Comparison of ENCODE assay signal across 8 cellular contexts in genomic region chr9:73149371-73150067, GRCh38. TPM values are rescaled to one million over a fixed set of nuclear protein-coding genes. Genes with fewer than 3 reads are reported as not detected.
DNase-seq lines count a peak whose midpoint lies in the region; ATAC-seq, FAIRE-seq and TF ChIP-seq lines count a peak whose summit lies in the region.

No MANE protein-coding gene starts in this region.

- H3K9ac ChIP-seq in HUES48 (ENCODE audit: low read depth, low read length) (no peak overlapping the region), skeletal muscle tissue (ENCODE audit: low read depth in 1 of 3, low read length in 3 of 3) (no peak overlapping the region)

- H3K27me3 ChIP-seq in HUES48 (ENCODE audit: control insufficient read depth, insufficient read depth, low read length) (no peaks in the 10 kb centered on the region), foreskin keratinocyte (no peaks in the 10 kb centered on the region), skeletal muscle tissue (ENCODE audit: control insufficient read depth in 3 of 3, insufficient read depth in 3 of 3, low read length in 3 of 3) (no peaks in the 10 kb centered on the region), WERI-Rb-1 (ENCODE audit: insufficient read depth, low read depth, severe bottlenecking) (no peaks in the 10 kb centered on the region)

- H3K36me3 ChIP-seq in HUES48 (ENCODE audit: control insufficient read depth, insufficient read depth, low read length) (no peaks in the 10 kb centered on the region), skeletal muscle tissue (ENCODE audit: control insufficient read depth in 3 of 3, insufficient read depth in 3 of 3, low read length in 3 of 3) (no peaks in the 10 kb centered on the region), WERI-Rb-1 (no peaks in the 10 kb centered on the region)

- peaks cover 2% of the 10 kb centered on the region for H3K9me3 Mint-ChIP-seq in activated B cell treated with CpG ODN at 0.5 μM for 24 hours

- CTCF ChIA-PET in activated B cell treated with CpG ODN at 0.5 μM for 24 hours (lab: Charles Lee) = no interaction called here

- H3K4me1 Mint-ChIP-seq in activated B cell treated with CpG ODN at 0.5 μM for 24 hours = peaks cover 20% of the 10 kb centered on the region

- H3K27ac Mint-ChIP-seq in activated B cell treated with CpG ODN at 0.5 μM for 24 hours = peak overlapping the region; percentile 32

- no peak overlapping the region for H3K4me3 ChIP-seq in HUES48 (ENCODE audit: low read depth, low read length)
- peak overlapping the region in 1 of 3 donors; percentile 26 for H3K4me3 ChIP-seq in skeletal muscle tissue (ENCODE audit: low read length in 3 of 3)
- H3K4me3 ChIP-seq in WERI-Rb-1 (ENCODE audit: low read depth, low read length) = no peak overlapping the region

- TF ChIP-seq CTCF in activated B cell treated with CpG ODN at 0.5 μM for 24 hours (IDR thresholded peaks at IDR 0.05) (no peak), foreskin keratinocyte (conservative IDR thresholded peaks at IDR 0.05) (no peak), WERI-Rb-1 (IDR thresholded peaks at IDR 0.05; ENCODE audit: low read depth, low read length) (no peak)

- intact Hi-C loops in activated B cell treated with CpG ODN at 0.5 μM for 24 hours (cut with micrococcal nuclease) = loop anchor here (1.0 to 5.0 kb wide), 2 partner anchors 17 to 782 kb away; partner anchors contain the start of gene ZFAND5

- H3K9me3 ChIP-seq in HUES48 (ENCODE audit: control insufficient read depth, insufficient read depth, low read length) (no peaks in the 10 kb centered on the region), skeletal muscle tissue (ENCODE audit: control insufficient read depth in 3 of 3, low read length in 3 of 3) (no peaks in the 10 kb centered on the region), WERI-Rb-1 (ENCODE audit: severe bottlenecking) (no peaks in the 10 kb centered on the region)

- H3K4me1 ChIP-seq in HUES48 (ENCODE audit: control insufficient read depth, insufficient read depth, low read length) (peaks cover 42% of the 10 kb centered on the region), foreskin keratinocyte (peaks cover 35% of the 10 kb centered on the region), skeletal muscle tissue (ENCODE audit: control insufficient read depth in 3 of 3, insufficient read depth in 3 of 3, low read length in 3 of 3) (peaks cover 0 to 20% (median 4%) of the 10 kb centered on the region in 3 donors)

- H3K4me3 Mint-ChIP-seq in activated B cell treated with CpG ODN at 0.5 μM for 24 hours = peak overlapping the region; percentile 13

- FAIRE-seq in GM12891 (lab: Jason Lieb, UNC) = peak; percentile 71

- ATAC-seq in GM21529 (IDR thresholded peaks at IDR 0.05; ENCODE audit: unreplicated experiment) (peak; percentile 75), activated B cell treated with CpG ODN at 0.5 μM for 24 hours (ENCODE audit: low read depth) (peak; percentile 76), foreskin keratinocyte (peak; percentile 53)

- peaks cover 3% of the 10 kb centered on the region for H3K27me3 Mint-ChIP-seq in activated B cell treated with CpG ODN at 0.5 μM for 24 hours

- H3K36me3 Mint-ChIP-seq in activated B cell treated with CpG ODN at 0.5 μM for 24 hours (ENCODE audit: low read depth) = no peaks in the 10 kb centered on the region

- POLR2A ChIA-PET in activated B cell treated with CpG ODN at 0.5 μM for 24 hours (lab: Charles Lee) = no interaction called here

- H3K27ac ChIP-seq in HUES48 (ENCODE audit: low read depth, low read length) (peak overlapping the region; percentile 82), foreskin keratinocyte (peak overlapping the region; percentile 80), skeletal muscle tissue (ENCODE audit: low read depth, low read length) (peak overlapping the region; percentile 36), WERI-Rb-1 (no peak overlapping the region)

- TF ChIP-seq POLR2A in GM12891 (IDR thresholded peaks at IDR 0.05; ENCODE audit: low read depth, low read length) = no peak

- DNase-seq in GM12891 (ENCODE audit: insufficient read length, low spot score) = peak; percentile 2
- no peak for DNase-seq in activated B cell treated with CpG ODN at 0.5 μM for 24 hours
- peak in 1 of 2 donors; percentile 81 for DNase-seq in foreskin keratinocyte
- no peak for DNase-seq in NCI-H748 (lab: John Stamatoyannopoulos, UW; ENCODE audit: unreplicated experiment)
- DNase-seq in WERI-Rb-1 = no peak

TF ChIP-seq in GM12891, 5 proteins besides CTCF, POLR2A, EP300 and RAD21:
- TF ChIP-seq SPI1 (IDR thresholded peaks at IDR 0.05; ENCODE audit: low read depth, low read length) = no peak
- TF ChIP-seq POLR2AphosphoS5 (IDR thresholded peaks at IDR 0.05; ENCODE audit: low read depth, low read length) = no peak
- no peak for TF ChIP-seq PAX5 (IDR thresholded peaks at IDR 0.05; ENCODE audit: insufficient read depth, low read length, severe bottlenecking)
- TF ChIP-seq POU2F2 (IDR thresholded peaks at IDR 0.05; ENCODE audit: low read depth, low read length) = no peak
- no peak for TF ChIP-seq TAF1 (IDR thresholded peaks at IDR 0.05; ENCODE audit: low read depth, low read length)

RNA-seq across cellular contexts. Expression of gene ANXA1, which starts 2.1 kb away (rescaled TPM):
- 13.0 TPM for polyA plus RNA-seq in GM12891 (2012; ENCODE audit: low read depth, missing spikeins)
- total RNA-seq in activated B cell treated with CpG ODN at 0.5 μM for 24 hours (0.27 and 0.71 TPM in 2 replicates), foreskin keratinocyte (880 and 908 TPM in 2 replicates), skeletal muscle tissue (90.8 TPM)
- 712 and 776 TPM in 2 replicates for polyA plus RNA-seq in foreskin keratinocyte

Comparison
In these comparisons a context has a peak if more than half of its experiments do, and no peak if none do; other contexts are left out.
1. RNA of gene ANXA1, which starts 2.1 kb away (total RNA-seq): 880 to 908 TPM in foreskin keratinocyte and 90.8 TPM in skeletal muscle tissue (single experiment); 0.27 to 0.71 TPM in activated B cell treated with CpG ODN at 0.5 μM for 24 hours; every median in the first group is over 10 times any median in the second.
2. Peak in every context shown above with its lines, with median percentiles within 50 percentile points of each other: ATAC-seq.